Comparison of ENCODE assay signal across 21 cellular contexts in genomic region chr16:11174141-11174540, GRCh38.
DNase-seq lines count a peak whose midpoint lies in the region; ATAC-seq, FAIRE-seq and TF ChIP-seq lines count a peak whose summit lies in the region.
"Had no signal": no experiment of that assay in that cellular context is flagged by ENCODE, and none has a peak within 500 bp of the region (broad histone marks: within the 10 kb centered on the region; RNA-seq: fewer than 3 reads in every experiment).

No MANE protein-coding gene starts in this region.

- TF ChIP-seq EP300 in GM12878 (IDR thresholded peaks at IDR 0.05; ENCODE audit: borderline replicate concordance in 1 of 2, control insufficient read depth in 1 of 2, low read depth in 2 of 2, low read length in 2 of 2), result no peak

- H2BK12ac ChIP-seq in neuronal stem cell (ENCODE audit: low read length), result no peak overlapping the region

- H2AFZ ChIP-seq in GM12878 (ENCODE audit: control insufficient read depth, low read depth, low read length) (no peak overlapping the region), neuronal stem cell (ENCODE audit: low read length) (no peak overlapping the region)
- H2AFZ ChIP-seq: GM23248 had no signal

- CTCF ChIA-PET in activated CD8-positive, alpha-beta T cell treated with anti-CD3 and anti-CD28 coated beads, Interleukin-2, amount 10 ng/mL, durations not matched to agents 7 days and 5 days (lab: Charles Lee), result no interaction called here
- CTCF ChIA-PET in activated CD8-positive, alpha-beta T cell treated with anti-CD3 and anti-CD28 coated beads for 36 hours (lab: Charles Lee), result no interaction called here
- CTCF ChIA-PET in GM12878 (lab: Yijun Ruan, JAX), result no interaction called here

- H3K18ac ChIP-seq in neuronal stem cell (ENCODE audit: low read length), result peak overlapping the region; percentile 15

- TF ChIP-seq CTCF in activated CD8-positive, alpha-beta T cell treated with anti-CD3 and anti-CD28 coated beads for 36 hours (IDR thresholded peaks at IDR 0.05), result no peak
- TF ChIP-seq CTCF in GM12878 (IDR thresholded peaks at IDR 0.05 in 2 of 3, conservative IDR thresholded peaks at IDR 0.05 in 1 of 3; ENCODE audit: control insufficient read depth in 2 of 3, extremely low read depth in 1 of 3, insufficient read depth in 1 of 3, low read depth in 3 of 3, low read length in 3 of 3) (no peak), tibial artery (IDR thresholded peaks at IDR 0.05) (no peak)

- TF ChIP-seq POLR2A in GM12891 (IDR thresholded peaks at IDR 0.05; ENCODE audit: low read depth, low read length), result no peak
- TF ChIP-seq POLR2A in GM12878 (IDR thresholded peaks at IDR 0.05; ENCODE audit: low read depth, low read length), result no peak

- H2AK5ac ChIP-seq in neuronal stem cell (ENCODE audit: low read depth, low read length), result peak overlapping the region; percentile 20

- H3K36me3 Mint-ChIP-seq in activated CD8-positive, alpha-beta T cell treated with anti-CD3 and anti-CD28 coated beads, Interleukin-2, amount 10 ng/mL, durations not matched to agents 7 days and 5 days (ENCODE audit: low read depth), result peaks cover 46% of the 10 kb centered on the region
- peaks cover 28% of the 10 kb centered on the region for H3K36me3 Mint-ChIP-seq in activated CD8-positive, alpha-beta T cell treated with anti-CD3 and anti-CD28 coated beads for 36 hours (ENCODE audit: low read depth)

- no peak for DNase-seq in activated CD8-positive, alpha-beta T cell treated with anti-CD3 and anti-CD28 coated beads, Interleukin-2, amount 10 ng/mL, durations not matched to agents 7 days and 5 days
- no peak for DNase-seq in activated CD8-positive, alpha-beta T cell treated with anti-CD3 and anti-CD28 coated beads for 36 hours
- DNase-seq in GM12891 (ENCODE audit: insufficient read length, low spot score) (no peak), GM12878 (ENCODE audit: low read depth, low spot score) (no peak), neuronal stem cell (ENCODE audit: low spot score) (no peak), NCI-H526 treated with DMSO at 0.1 percent for 48 hours (lab: John Stamatoyannopoulos, UW) (no peak), tibial artery (no peak), SIG-M5 treated with dmso at 0.1 percent for 504 hours (lab: John Stamatoyannopoulos, UW; ENCODE audit: unreplicated experiment) (no peak)
- DNase-seq: GM23248; HCEC 1CT; KG1; NCI-H1092 treated with DMSO at 0.1 percent for 48 hours; NCI-H1436 treated with DMSO at 0.1 percent for 48 hours; NCI-H1930; NK-92 treated with Interleukin-12 subunit alpha and Interleukin-12 subunit beta, amount 100 ng/mL, for 24 hours; Peyer's patch had no signal

- SMC1A ChIA-PET in GM12878 (lab: Charles Lee; ENCODE audit: uncharacterized antibody, unreplicated experiment), result interaction anchor here (0.9 kb wide), 1 partner anchor 13 kb away, joined by 3 read pairs; no protein-coding TSS in a partner anchor

- peaks cover 0 to 8% of the 10 kb centered on the region in 2 experiments; a peak in 2 of 4 replicates for H3K36me3 ChIP-seq in GM12878 (ENCODE audit: control insufficient read depth in 2 of 2, insufficient read depth in 2 of 2, low read length in 1 of 2)
- peaks cover 4 to 5% of the 10 kb centered on the region in 2 donors for H3K36me3 ChIP-seq in neuronal stem cell (replicated peaks in 1 of 2; ENCODE audit: control insufficient read depth in 2 of 2, insufficient read depth in 2 of 2, low read length in 2 of 2)
- peaks cover 0 to 50% (median 19%) of the 10 kb centered on the region in 3 donors for H3K36me3 ChIP-seq in tibial artery

- intact Hi-C loops in activated CD8-positive, alpha-beta T cell treated with anti-CD3 and anti-CD28 coated beads for 36 hours (cut with micrococcal nuclease), result loop anchor here (10.0 kb wide), 1 partner anchor 79 kb away; no protein-coding TSS in a partner anchor
- intact Hi-C loops in GM12878 (cut with micrococcal nuclease; ENCODE audit: unreplicated experiment), result no loop called here
- intact Hi-C loops in tibial artery (cut with DNase I; ENCODE audit: low total_unique reads), result no loop called here

- H3K79me2 ChIP-seq in GM12878 (ENCODE audit: control insufficient read depth, insufficient read depth, low read length), result no peaks in the 10 kb centered on the region

- H4K8ac ChIP-seq in neuronal stem cell (ENCODE audit: low read depth, low read length), result no peak overlapping the region

- H4K91ac ChIP-seq in neuronal stem cell (ENCODE audit: low read depth, low read length, poor library complexity), result peak overlapping the region; percentile 66

- no peaks in the 10 kb centered on the region for H3K9me3 Mint-ChIP-seq in activated CD8-positive, alpha-beta T cell treated with anti-CD3 and anti-CD28 coated beads, Interleukin-2, amount 10 ng/mL, durations not matched to agents 7 days and 5 days (ENCODE audit: insufficient read depth)
- H3K9me3 Mint-ChIP-seq in activated CD8-positive, alpha-beta T cell treated with anti-CD3 and anti-CD28 coated beads for 36 hours, result no peaks in the 10 kb centered on the region

- H3K14ac ChIP-seq in neuronal stem cell (ENCODE audit: low read length), result peak overlapping the region; percentile 58

- FAIRE-seq in GM12891 (lab: Jason Lieb, UNC), result no peak
- no peak for FAIRE-seq in GM12878 (lab: Jason Lieb, UNC)
- FAIRE-seq: A204.1 had no signal

- H4K20me1 ChIP-seq in GM12878 (ENCODE audit: control insufficient read depth, insufficient read depth), result no peaks in the 10 kb centered on the region

- no peak overlapping the region for H2BK15ac ChIP-seq in neuronal stem cell (ENCODE audit: low read length)

- POLR2A ChIA-PET in activated CD8-positive, alpha-beta T cell treated with anti-CD3 and anti-CD28 coated beads, Interleukin-2, amount 10 ng/mL, durations not matched to agents 7 days and 5 days (lab: Charles Lee), result no interaction called here
- POLR2A ChIA-PET in activated CD8-positive, alpha-beta T cell treated with anti-CD3 and anti-CD28 coated beads for 36 hours (lab: Charles Lee), result interaction anchor here (1.2 kb wide), 1 partner anchor 17 kb away, joined by 3 read pairs; no protein-coding TSS in a partner anchor
- POLR2A ChIA-PET in GM12878 (lab: Charles Lee), result interaction anchor here (1.1 kb wide), 1 partner anchor 51 kb away, joined by 3 read pairs; no protein-coding TSS in a partner anchor

- peaks cover 41% of the 10 kb centered on the region for H3K4me1 ChIP-seq in GM12878 (ENCODE audit: control insufficient read depth, insufficient read depth, low read length)
- H3K4me1 ChIP-seq in neuronal stem cell (ENCODE audit: control insufficient read depth in 2 of 2, insufficient read depth in 1 of 2, low read depth in 1 of 2, low read length in 2 of 2), result peaks cover 0 to 2% of the 10 kb centered on the region in 2 donors
- H3K4me1 ChIP-seq in tibial artery, result no peaks in the 10 kb centered on the region
- H3K4me1 ChIP-seq: Peyer's patch had no signal

- no peak overlapping the region for H3K4ac ChIP-seq in neuronal stem cell (ENCODE audit: low read length)

- BruUV-seq in GM12878 (replicated peaks; lab: Mats Ljungman, UMichigan), result no TSS peak

- no peaks in the 10 kb centered on the region for H3K79me1 ChIP-seq in neuronal stem cell (ENCODE audit: low read depth, low read length)

- ATAC-seq in activated CD8-positive, alpha-beta T cell treated with anti-CD3 and anti-CD28 coated beads, Interleukin-2, amount 10 ng/mL, durations not matched to agents 7 days and 5 days, result no peak
- ATAC-seq in activated CD8-positive, alpha-beta T cell treated with anti-CD3 and anti-CD28 coated beads for 36 hours, result no peak
- no peak for ATAC-seq in GM12878

- peak overlapping the region; percentile 53 for H3K23ac ChIP-seq in neuronal stem cell (ENCODE audit: low read depth, low read length, poor library complexity)

- RAD21 ChIA-PET in GM12878 (lab: Charles Lee; ENCODE audit: unreplicated experiment), result interaction anchor here (0.6 to 1.8 kb wide), 2 partner anchors 8 to 81 kb away, joined by 3 to 8 read pairs; partner anchors contain the start of gene SOCS1

- H2BK120ac ChIP-seq in neuronal stem cell (ENCODE audit: low read depth, low read length), result peak overlapping the region; percentile 34

- no peaks in the 10 kb centered on the region for H3K27me3 Mint-ChIP-seq in activated CD8-positive, alpha-beta T cell treated with anti-CD3 and anti-CD28 coated beads, Interleukin-2, amount 10 ng/mL, durations not matched to agents 7 days and 5 days (ENCODE audit: low read depth)
- H3K27me3 Mint-ChIP-seq in activated CD8-positive, alpha-beta T cell treated with anti-CD3 and anti-CD28 coated beads for 36 hours, result no peaks in the 10 kb centered on the region
- H3K27me3 Mint-ChIP-seq: B cell had no signal

- no peak overlapping the region for H3K4me3 Mint-ChIP-seq in activated CD8-positive, alpha-beta T cell treated with anti-CD3 and anti-CD28 coated beads, Interleukin-2, amount 10 ng/mL, durations not matched to agents 7 days and 5 days
- H3K4me3 Mint-ChIP-seq in activated CD8-positive, alpha-beta T cell treated with anti-CD3 and anti-CD28 coated beads for 36 hours, result no peak overlapping the region
- H3K4me3 Mint-ChIP-seq: B cell, CD14-positive monocyte had no signal

- H3K9ac ChIP-seq in GM12878 (ENCODE audit: control insufficient read depth, insufficient read depth, low read length) (no peak overlapping the region), neuronal stem cell (ENCODE audit: low read depth, low read length, poor library complexity) (peak overlapping the region; percentile 31)
- H3K9ac ChIP-seq: GM23248 had no signal

- H3K4me2 ChIP-seq in GM12878 (ENCODE audit: control insufficient read depth, insufficient read depth) (no peak overlapping the region), neuronal stem cell (ENCODE audit: insufficient read depth, low read length, poor library complexity, severe bottlenecking) (no peak overlapping the region)

- peak overlapping the region; percentile 78 for H3K27ac Mint-ChIP-seq in activated CD8-positive, alpha-beta T cell treated with anti-CD3 and anti-CD28 coated beads, Interleukin-2, amount 10 ng/mL, durations not matched to agents 7 days and 5 days
- no peak overlapping the region for H3K27ac Mint-ChIP-seq in activated CD8-positive, alpha-beta T cell treated with anti-CD3 and anti-CD28 coated beads for 36 hours
- H3K27ac Mint-ChIP-seq: B cell, CD14-positive monocyte had no signal

- H2BK5ac ChIP-seq in neuronal stem cell (ENCODE audit: low read length), result peak overlapping the region; percentile 31

- TF ChIP-seq RAD21 in GM12878 (IDR thresholded peaks at IDR 0.05; ENCODE audit: insufficient read depth, low read depth, low read length), result no peak

- H3K4me3 ChIP-seq in GM12878 (no peak overlapping the region), neuronal stem cell (ENCODE audit: low read length in 2 of 2) (no peak overlapping the region), tibial artery (no peak overlapping the region)
- H3K4me3 ChIP-seq: GM23248, Peyer's patch, SJSA1 had no signal

- H3K9me3 ChIP-seq in GM12878 (replicated peaks; ENCODE audit: control insufficient read depth, insufficient read depth, low read length), result no peaks in the 10 kb centered on the region
- H3K9me3 ChIP-seq in neuronal stem cell (replicated peaks in 1 of 2; ENCODE audit: control insufficient read depth in 2 of 2, insufficient read depth in 1 of 2, low read depth in 1 of 2, low read length in 2 of 2), result peaks cover 0 to 1% of the 10 kb centered on the region in 2 donors
- no peaks in the 10 kb centered on the region for H3K9me3 ChIP-seq in tibial artery
- H3K9me3 ChIP-seq: Peyer's patch, SJSA1 had no signal

- in situ Hi-C loops in GM12878 (cut with MboI), result no loop called here

- peaks cover 78% of the 10 kb centered on the region for H3K4me1 Mint-ChIP-seq in activated CD8-positive, alpha-beta T cell treated with anti-CD3 and anti-CD28 coated beads, Interleukin-2, amount 10 ng/mL, durations not matched to agents 7 days and 5 days (ENCODE audit: low read depth)
- peaks cover 53% of the 10 kb centered on the region for H3K4me1 Mint-ChIP-seq in activated CD8-positive, alpha-beta T cell treated with anti-CD3 and anti-CD28 coated beads for 36 hours (ENCODE audit: low read depth)

- H3K27ac ChIP-seq in GM12878 (ENCODE audit: control insufficient read depth, insufficient read depth), result no peak overlapping the region
- no peak overlapping the region for H3K27ac ChIP-seq in neuronal stem cell (replicated peaks; ENCODE audit: low read length)
- no peak overlapping the region for H3K27ac ChIP-seq in tibial artery
- H3K27ac ChIP-seq: GM23248, HL-60, Peyer's patch, SJSA1 had no signal

- over 99% methylated on average over 17 of the region's 26 CpGs for WGBS in GM12878 (ENCODE audit: insufficient coverage, insufficient replicate concordance, low lambda C conversion rate, missing lambda C conversion rate)
- no CpG with 5 or more reads among the region's 26 CpGs for WGBS in neuronal stem cell (ENCODE audit: extremely low coverage in 2 of 2, insufficient read length in 2 of 2, insufficient replicate concordance in 1 of 2), 2 donors

- H3K27me3 ChIP-seq in GM12878 (replicated peaks in 1 of 2; ENCODE audit: control insufficient read depth in 2 of 2, insufficient read depth in 2 of 2, low read length in 1 of 2) (no peaks in the 10 kb centered on the region; a peak in 1 of 4 replicates), neuronal stem cell (ENCODE audit: control insufficient read depth in 3 of 3, insufficient read depth in 3 of 3, low read depth in 1 of 3, low read length in 3 of 3) (peaks cover 0 to 2% (median 0%) of the 10 kb centered on the region in 3 experiments), tibial artery (no peaks in the 10 kb centered on the region)
- H3K27me3 ChIP-seq: Peyer's patch, SJSA1 had no signal
